In genomic region chr6:81612136-81612535, GRCh38 we compare ENCODE assay signal across 21 cellular contexts.
"Had no signal": no experiment of that assay in that cellular context is flagged by ENCODE, and none has a peak within 500 bp of the region (broad histone marks: within the 10 kb centered on the region; RNA-seq: fewer than 3 reads in every experiment).

No MANE protein-coding gene starts in this region.

- H3K9ac ChIP-seq: parathyroid adenoma had no signal

- H3K4me1 ChIP-seq: gastroesophageal sphincter, parathyroid adenoma, right lobe of liver, thyroid gland had no signal

- H3K4me3 ChIP-seq: dorsolateral prefrontal cortex, gastroesophageal sphincter, heart right ventricle, lung, right lobe of liver, stomach, thyroid gland had no signal

- H3K36me3 ChIP-seq: gastroesophageal sphincter, heart right ventricle, right lobe of liver, stomach, thyroid gland had no signal

- DNase-seq: dorsolateral prefrontal cortex; effector CD4-positive, alpha-beta T cell; endodermal cell; glutamatergic neuron; heart right ventricle; hippocampal formation; islet precursor cell; right lobe of liver; stimulated activated CD4-positive, alpha-beta T cell treated with anti-CD3 and anti-CD28 coated beads, Interleukin-2, amount 100 ng/mL, for 24 hours; stimulated activated CD4-positive, alpha-beta T cell treated with anti-CD3 and anti-CD28 coated beads, Interleukin-4, amount 100 ng/mL, for 24 hours; stimulated activated naive CD4-positive, alpha-beta T cell treated with Interleukin-2 at 50 U/mL for 16 hours; stomach; thyroid gland had no signal

- H3K27ac ChIP-seq: dorsolateral prefrontal cortex, epithelial cell of prostate, gastroesophageal sphincter, parathyroid adenoma, right lobe of liver, stomach, thyroid gland had no signal

- H2AFZ ChIP-seq: parathyroid adenoma had no signal

- H3K9me3 ChIP-seq: gastroesophageal sphincter, heart right ventricle, right lobe of liver, stomach, thyroid gland had no signal

- H3K79me2 ChIP-seq: parathyroid adenoma had no signal

- ATAC-seq: esophagus mucosa; gastroesophageal sphincter; heart right ventricle; left lobe of liver; natural killer cell treated with Interleukin-12 subunit alpha and Interleukin-12 subunit beta and Interleukin-15 and Interleukin-18, amount 100 ng/mL, for 72 hours; right lobe of liver; stimulated activated effector memory CD8-positive, alpha-beta T cell treated with anti-CD3 and anti-CD28 coated beads, Interleukin-12 subunit alpha, Interleukin-12 subunit beta, amount 100 ng/mL, for 72 hours had no signal

- H3K27me3 ChIP-seq: gastroesophageal sphincter, heart right ventricle, right lobe of liver, stomach, thyroid gland had no signal
